ENCODE assay signal across 15 cellular contexts in genomic region chr18:44821924-44822323, GRCh38.
"Had no signal": no experiment of that assay in that cellular context is flagged by ENCODE, and none has a peak within 500 bp of the region (broad histone marks: within the 10 kb centered on the region; RNA-seq: fewer than 3 reads in every experiment).

No MANE protein-coding gene starts in this region.

- ATAC-seq: upper lobe of right lung had no signal

- H3K36me3 ChIP-seq: neural progenitor cell, ovary, suprapubic skin, upper lobe of right lung had no signal

- H3K27ac Mint-ChIP-seq: activated CD4-positive, alpha-beta T cell treated with anti-CD3 and anti-CD28 coated beads, Interleukin-2, amount 10 ng/mL, durations not matched to agents 7 days and 5 days; activated naive CD8-positive, alpha-beta T cell had no signal

- H3K27me3 ChIP-seq: dorsolateral prefrontal cortex, neural progenitor cell, ovary, suprapubic skin, upper lobe of right lung had no signal

- H3K9me3 ChIP-seq: ovary, SK-N-SH, suprapubic skin, upper lobe of right lung had no signal

- H3K27ac ChIP-seq: neural progenitor cell, ovary, suprapubic skin, upper lobe of right lung had no signal

- H3K4me3 Mint-ChIP-seq: activated CD4-positive, alpha-beta T cell treated with anti-CD3 and anti-CD28 coated beads, Interleukin-2, amount 10 ng/mL, durations not matched to agents 7 days and 5 days; activated naive CD8-positive, alpha-beta T cell; neural progenitor cell had no signal

- H2AFZ ChIP-seq: neural progenitor cell had no signal

- DNase-seq: activated CD4-positive, alpha-beta T cell treated with anti-CD3 and anti-CD28 coated beads, Interleukin-2, amount 10 ng/mL, durations not matched to agents 7 days and 5 days; activated CD8-positive, alpha-beta memory T cell treated with anti-CD3 and anti-CD28 coated beads for 24 hours; activated effector memory CD4-positive, alpha-beta T cell treated with Interleukin-2 at 50 U/mL for 16 hours; activated T-cell treated with anti-CD3 and anti-CD28 coated beads for 4 hours; dorsolateral prefrontal cortex; mesendoderm; ovary; retina; SK-N-SH; small intestine; T-helper 1 cell; upper lobe of right lung had no signal

- FAIRE-seq: small intestine had no signal

- H3K9ac ChIP-seq: neural progenitor cell, SK-N-SH had no signal

- H3K4me3 ChIP-seq: dorsolateral prefrontal cortex, neural progenitor cell, ovary, suprapubic skin, upper lobe of right lung had no signal

- H3K36me3 Mint-ChIP-seq: activated naive CD8-positive, alpha-beta T cell had no signal

- H3K4me2 ChIP-seq: neural progenitor cell, SK-N-SH had no signal
